In the genomic region with DNA sequence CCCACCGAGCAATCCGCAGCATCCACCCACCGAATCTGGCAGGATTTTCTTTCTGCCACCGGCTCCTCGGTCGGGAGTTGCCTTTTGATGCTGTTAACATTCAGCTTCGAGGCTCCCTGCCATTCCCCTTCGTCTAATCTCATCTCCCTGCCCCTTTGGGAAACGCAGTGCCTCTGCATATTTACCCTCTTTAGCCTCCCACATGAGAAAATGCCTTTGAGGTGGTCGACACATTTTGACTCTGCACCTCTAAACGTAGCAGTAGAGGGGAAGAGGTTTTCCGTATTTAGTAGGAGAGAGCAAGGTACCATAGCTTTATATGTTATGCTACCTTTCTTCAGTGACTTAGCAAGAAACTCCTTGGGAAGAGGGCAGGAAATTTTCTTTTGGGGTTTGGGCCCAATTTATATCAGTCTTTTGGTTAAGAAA, we compare ENCODE assay signal across 8 cellular contexts. TPM values are rescaled to one million over a fixed set of nuclear protein-coding genes. Genes with fewer than 3 reads are reported as not detected.
A peak's percentile ranks its signal among the peaks of the same experiment; 100 is the strongest.
DNase-seq lines count a peak whose midpoint lies in the region; ATAC-seq and TF ChIP-seq lines count a peak whose summit lies in the region.

No MANE protein-coding gene starts in this region.

- TF ChIP-seq CTCF in A673 (conservative IDR thresholded peaks at IDR 0.05; ENCODE audit: low read depth, low read length), result no peak
- no peak for TF ChIP-seq CTCF in HEK293 (tag by site-specific recombination; IDR thresholded peaks at IDR 0.05)

- H3K36me3 Mint-ChIP-seq in activated naive CD4-positive, alpha-beta T cell treated with anti-CD3 and anti-CD28 coated beads, Interleukin-2, amount 50 U/mL, for 24 hours, result peaks cover 1% of the 10 kb centered on the region

- H3K4me3 ChIP-seq in A673 (ENCODE audit: low read depth, low read length, poor library complexity, severe bottlenecking), result peak overlapping the region; percentile 97
- H3K4me3 ChIP-seq in HEK293 (ENCODE audit: low read depth, low read length), result peak overlapping the region; percentile 95
- peak overlapping the region; percentile 83 to 95 for H3K4me3 ChIP-seq in stomach smooth muscle (ENCODE audit: low read length in 2 of 2)

- peak overlapping the region; percentile 95 for H3K27ac ChIP-seq in A673 (ENCODE audit: low read depth, low read length, poor library complexity, severe bottlenecking)
- H3K27ac ChIP-seq in HEK293 (ENCODE audit: extremely low read depth, low read depth, low read length), result peak overlapping the region; percentile 99
- H3K27ac ChIP-seq in stomach smooth muscle (ENCODE audit: low read length), result peak overlapping the region; percentile 96

- H3K4me1 ChIP-seq in A673 (ENCODE audit: insufficient read depth, low read length, poor library complexity, severe bottlenecking) (peaks cover 24% of the 10 kb centered on the region), HEK293 (ENCODE audit: control insufficient read depth, insufficient read depth, low read length) (peaks cover 24% of the 10 kb centered on the region), stomach smooth muscle (ENCODE audit: control insufficient read depth, insufficient read depth, low read length) (peaks cover 11% of the 10 kb centered on the region)

- DNase-seq in A673 (ENCODE audit: low spot score), result peak; percentile 13
- DNase-seq in inferior parietal cortex (ENCODE audit: extremely low spot score), result peak; percentile 24
- DNase-seq in sciatic nerve (ENCODE audit: low spot score), result no peak
- no peak for DNase-seq in HuH-7 (ENCODE audit: low spot score)
- DNase-seq in NCI-H2196 (lab: John Stamatoyannopoulos, UW; ENCODE audit: unreplicated experiment), result no peak

- peak overlapping the region; percentile 92 for H3K27ac Mint-ChIP-seq in activated naive CD4-positive, alpha-beta T cell treated with anti-CD3 and anti-CD28 coated beads, Interleukin-2, amount 50 U/mL, for 24 hours

- CTCF ChIA-PET in A673 (lab: Charles Lee), result no interaction called here
- CTCF ChIA-PET in HEK293 (lab: Yijun Ruan, JAX), result interaction anchor here (0.6 kb wide), 1 partner anchor 84 kb away, joined by 4 read pairs; no protein-coding TSS in a partner anchor

- no peaks in the 10 kb centered on the region for H3K27me3 Mint-ChIP-seq in activated naive CD4-positive, alpha-beta T cell treated with anti-CD3 and anti-CD28 coated beads, Interleukin-2, amount 50 U/mL, for 24 hours

- no TSS peak for BruUV-seq in A673 (replicated peaks; lab: Mats Ljungman, UMichigan)

- no peak for ATAC-seq in sciatic nerve

- H3K4me1 Mint-ChIP-seq in activated naive CD4-positive, alpha-beta T cell treated with anti-CD3 and anti-CD28 coated beads, Interleukin-2, amount 50 U/mL, for 24 hours, result peaks cover 40% of the 10 kb centered on the region

- H3K9ac ChIP-seq in stomach smooth muscle (ENCODE audit: low read length in 2 of 2), result peak overlapping the region; percentile 89 to 93

- H3K27me3 ChIP-seq in A673 (replicated peaks; ENCODE audit: insufficient read depth, low read depth, low read length, poor library complexity), result no peaks in the 10 kb centered on the region
- no peaks in the 10 kb centered on the region for H3K27me3 ChIP-seq in stomach smooth muscle (ENCODE audit: control insufficient read depth in 1 of 2, insufficient read depth in 2 of 2, low read length in 2 of 2)

- H3K9me3 ChIP-seq in A673 (ENCODE audit: low read depth, low read length, poor library complexity, severe bottlenecking) (no peaks in the 10 kb centered on the region), HEK293 (ENCODE audit: control insufficient read depth, insufficient read depth, low read depth, low read length) (no peaks in the 10 kb centered on the region), stomach smooth muscle (ENCODE audit: control insufficient read depth in 2 of 2, low read length in 2 of 2) (no peaks in the 10 kb centered on the region)

- intact Hi-C loops in A673 (cut with micrococcal nuclease; ENCODE audit: unreplicated experiment) (loop anchor here (2.0 to 10.0 kb wide), 3 partner anchors 80 to 197 kb away; a partner anchor contains a TSS), sciatic nerve (cut with DNase I) (no loop called here)

- H3K36me3 ChIP-seq in A673 (ENCODE audit: insufficient read depth, low read length, poor library complexity, severe bottlenecking) (no peaks in the 10 kb centered on the region), HEK293 (ENCODE audit: control insufficient read depth in 2 of 2, insufficient read depth in 1 of 2, low read length in 2 of 2) (peaks cover 0 to 4% of the 10 kb centered on the region in 2 experiments; a peak in 1 of 3 replicates), stomach smooth muscle (ENCODE audit: control insufficient read depth in 2 of 2, insufficient read depth in 2 of 2, low read length in 2 of 2) (no peaks in the 10 kb centered on the region)

- no peaks in the 10 kb centered on the region for H3K9me3 Mint-ChIP-seq in activated naive CD4-positive, alpha-beta T cell treated with anti-CD3 and anti-CD28 coated beads, Interleukin-2, amount 50 U/mL, for 24 hours

- peak overlapping the region; percentile 95 for H3K4me3 Mint-ChIP-seq in activated naive CD4-positive, alpha-beta T cell treated with anti-CD3 and anti-CD28 coated beads, Interleukin-2, amount 50 U/mL, for 24 hours

- POLR2A ChIA-PET in A673 (lab: Charles Lee; ENCODE audit: low non-redundant PET) (interaction anchor here (0.7 kb wide), 1 partner anchor 1678 kb away, joined by 7 read pairs; no protein-coding TSS in a partner anchor), HEK293 (lab: Yijun Ruan, JAX) (interaction anchor here (1.0 kb wide), 1 partner anchor 91 kb away, joined by 3 read pairs; no protein-coding TSS in a partner anchor)

TF ChIP-seq in HEK293, 187 proteins besides CTCF, POLR2A, EP300 and RAD21:
- TF ChIP-seq ZNF114 (tag by site-specific recombination; IDR thresholded peaks at IDR 0.05) (no peak), ZBTB17 (tag by site-specific recombination; IDR thresholded peaks at IDR 0.05) (peak; percentile 8; the same call in 1 of the 2 replicates), ZNF350 (tag by site-specific recombination; IDR thresholded peaks at IDR 0.05) (no peak), ZNF335 (tag by site-specific recombination; conservative IDR thresholded peaks at IDR 0.05) (peak; percentile 14; the same call in 1 of the 2 replicates), ZNF600 (tag by site-specific recombination; IDR thresholded peaks at IDR 0.05) (peak; percentile 65; the same call in 1 of the 2 replicates), ZNF140 (tag by site-specific recombination; IDR thresholded peaks at IDR 0.05) (no peak), ZNF10 (tag by site-specific recombination; IDR thresholded peaks at IDR 0.05) (0 out of 2 replicates have a peak, but pooled peaks have one; percentile 56), ZNF146 (tag by site-specific recombination; IDR thresholded peaks at IDR 0.05) (no peak), ZNF514 (tag by site-specific recombination; IDR thresholded peaks at IDR 0.05) (no peak)

RNA-seq across cellular contexts. Expression of a gene that starts 1.2 kb away (rescaled TPM):
- total RNA-seq in A673 (2021) (210 and 212 TPM in 2 replicates), sciatic nerve (160 TPM)

Comparison
In these comparisons a context has a peak if more than half of its experiments do, and no peak if none do; other contexts are left out.
1. DNase-seq: peak in A673 (single experiment) and inferior parietal cortex (single experiment); none in sciatic nerve (single experiment), HuH-7 (single experiment) and NCI-H2196 (single experiment).
2. Peak in every context shown above with its lines, with median percentiles within 50 percentile points of each other: H3K27ac ChIP-seq and H3K4me3 ChIP-seq.